In the genomic region with DNA sequence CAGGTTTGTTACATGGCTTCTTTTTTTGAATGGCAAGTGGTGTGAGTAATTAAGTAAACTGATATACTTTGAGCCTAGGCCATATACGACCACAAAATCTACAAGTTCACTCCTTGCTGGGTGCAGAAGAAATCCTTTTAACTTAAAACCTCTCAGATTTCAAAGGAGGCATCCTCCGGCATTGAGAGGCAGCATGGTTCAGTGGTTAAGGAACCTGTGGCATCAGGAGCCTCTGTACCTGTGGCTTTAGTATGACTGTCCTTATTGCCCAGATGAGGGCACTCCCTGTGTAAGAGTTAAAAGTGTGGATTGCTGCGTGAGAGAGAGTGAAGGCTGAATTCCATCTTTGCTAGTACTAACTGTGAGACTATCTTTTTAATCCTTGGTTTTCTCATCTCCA, we compare ENCODE assay signal across 2 cellular contexts.
A peak's percentile ranks its signal among the peaks of the same experiment; 100 is the strongest.
TF ChIP-seq lines count a peak whose summit lies in the region.

No MANE protein-coding gene starts in this region.

TF ChIP-seq in HCT116, 20 proteins besides CTCF, POLR2A, EP300 and RAD21:
- TF ChIP-seq JUND (IDR thresholded peaks at IDR 0.05) (no peak), TCF7L2 (IDR thresholded peaks at IDR 0.05; ENCODE audit: borderline replicate concordance, extremely low read depth, insufficient read depth, insufficient read length) (peak; percentile 33)

TF ChIP-seq in GM23338, 12 proteins besides CTCF, POLR2A, EP300 and RAD21:
- no peak for TF ChIP-seq EZH2phosphoT487 (IDR thresholded peaks at IDR 0.05; ENCODE audit: unreplicated experiment)
- no peak for TF ChIP-seq JUNB (IDR thresholded peaks at IDR 0.05; ENCODE audit: unreplicated experiment)
- TF ChIP-seq, protein P1, sequence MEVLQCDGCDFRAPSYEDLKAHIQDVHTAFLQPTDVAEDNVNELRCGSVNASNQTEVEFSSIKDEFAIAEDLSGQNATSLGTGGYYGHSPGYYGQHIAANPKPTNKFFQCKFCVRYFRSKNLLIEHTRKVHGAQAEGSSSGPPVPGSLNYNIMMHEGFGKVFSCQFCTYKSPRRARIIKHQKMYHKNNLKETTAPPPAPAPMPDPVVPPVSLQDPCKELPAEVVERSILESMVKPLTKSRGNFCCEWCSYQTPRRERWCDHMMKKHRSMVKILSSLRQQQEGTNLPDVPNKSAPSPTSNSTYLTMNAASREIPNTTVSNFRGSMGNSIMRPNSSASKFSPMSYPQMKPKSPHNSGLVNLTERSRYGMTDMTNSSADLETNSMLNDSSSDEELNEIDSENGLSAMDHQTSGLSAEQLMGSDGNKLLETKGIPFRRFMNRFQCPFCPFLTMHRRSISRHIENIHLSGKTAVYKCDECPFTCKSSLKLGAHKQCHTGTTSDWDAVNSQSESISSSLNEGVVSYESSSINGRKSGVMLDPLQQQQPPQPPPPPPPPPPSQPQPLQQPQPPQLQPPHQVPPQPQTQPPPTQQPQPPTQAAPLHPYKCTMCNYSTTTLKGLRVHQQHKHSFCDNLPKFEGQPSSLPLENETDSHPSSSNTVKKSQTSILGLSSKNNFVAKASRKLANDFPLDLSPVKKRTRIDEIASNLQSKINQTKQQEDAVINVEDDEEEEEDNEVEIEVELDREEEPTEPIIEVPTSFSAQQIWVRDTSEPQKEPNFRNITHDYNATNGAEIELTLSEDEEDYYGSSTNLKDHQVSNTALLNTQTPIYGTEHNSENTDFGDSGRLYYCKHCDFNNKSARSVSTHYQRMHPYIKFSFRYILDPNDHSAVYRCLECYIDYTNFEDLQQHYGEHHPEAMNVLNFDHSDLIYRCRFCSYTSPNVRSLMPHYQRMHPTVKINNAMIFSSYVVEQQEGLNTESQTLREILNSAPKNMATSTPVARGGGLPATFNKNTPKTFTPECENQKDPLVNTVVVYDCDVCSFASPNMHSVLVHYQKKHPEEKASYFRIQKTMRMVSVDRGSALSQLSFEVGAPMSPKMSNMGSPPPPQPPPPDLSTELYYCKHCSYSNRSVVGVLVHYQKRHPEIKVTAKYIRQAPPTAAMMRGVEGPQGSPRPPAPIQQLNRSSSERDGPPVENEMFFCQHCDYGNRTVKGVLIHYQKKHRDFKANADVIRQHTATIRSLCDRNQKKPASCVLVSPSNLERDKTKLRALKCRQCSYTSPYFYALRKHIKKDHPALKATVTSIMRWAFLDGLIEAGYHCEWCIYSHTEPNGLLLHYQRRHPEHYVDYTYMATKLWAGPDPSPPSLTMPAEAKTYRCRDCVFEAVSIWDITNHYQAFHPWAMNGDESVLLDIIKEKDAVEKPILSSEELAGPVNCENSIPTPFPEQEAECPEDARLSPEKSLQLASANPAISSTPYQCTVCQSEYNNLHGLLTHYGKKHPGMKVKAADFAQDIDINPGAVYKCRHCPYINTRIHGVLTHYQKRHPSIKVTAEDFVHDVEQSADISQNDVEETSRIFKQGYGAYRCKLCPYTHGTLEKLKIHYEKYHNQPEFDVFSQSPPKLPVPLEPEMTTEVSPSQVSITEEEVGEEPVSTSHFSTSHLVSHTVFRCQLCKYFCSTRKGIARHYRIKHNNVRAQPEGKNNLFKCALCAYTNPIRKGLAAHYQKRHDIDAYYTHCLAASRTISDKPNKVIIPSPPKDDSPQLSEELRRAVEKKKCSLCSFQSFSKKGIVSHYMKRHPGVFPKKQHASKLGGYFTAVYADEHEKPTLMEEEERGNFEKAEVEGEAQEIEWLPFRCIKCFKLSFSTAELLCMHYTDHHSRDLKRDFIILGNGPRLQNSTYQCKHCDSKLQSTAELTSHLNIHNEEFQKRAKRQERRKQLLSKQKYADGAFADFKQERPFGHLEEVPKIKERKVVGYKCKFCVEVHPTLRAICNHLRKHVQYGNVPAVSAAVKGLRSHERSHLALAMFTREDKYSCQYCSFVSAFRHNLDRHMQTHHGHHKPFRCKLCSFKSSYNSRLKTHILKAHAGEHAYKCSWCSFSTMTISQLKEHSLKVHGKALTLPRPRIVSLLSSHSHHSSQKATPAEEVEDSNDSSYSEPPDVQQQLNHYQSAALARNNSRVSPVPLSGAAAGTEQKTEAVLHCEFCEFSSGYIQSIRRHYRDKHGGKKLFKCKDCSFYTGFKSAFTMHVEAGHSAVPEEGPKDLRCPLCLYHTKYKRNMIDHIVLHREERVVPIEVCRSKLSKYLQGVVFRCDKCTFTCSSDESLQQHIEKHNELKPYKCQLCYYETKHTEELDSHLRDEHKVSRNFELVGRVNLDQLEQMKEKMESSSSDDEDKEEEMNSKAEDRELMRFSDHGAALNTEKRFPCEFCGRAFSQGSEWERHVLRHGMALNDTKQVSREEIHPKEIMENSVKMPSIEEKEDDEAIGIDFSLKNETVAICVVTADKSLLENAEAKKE (CRISPR knock-in tag; IDR thresholded peaks at IDR 0.05), result no peak
- TF ChIP-seq, protein P2, sequence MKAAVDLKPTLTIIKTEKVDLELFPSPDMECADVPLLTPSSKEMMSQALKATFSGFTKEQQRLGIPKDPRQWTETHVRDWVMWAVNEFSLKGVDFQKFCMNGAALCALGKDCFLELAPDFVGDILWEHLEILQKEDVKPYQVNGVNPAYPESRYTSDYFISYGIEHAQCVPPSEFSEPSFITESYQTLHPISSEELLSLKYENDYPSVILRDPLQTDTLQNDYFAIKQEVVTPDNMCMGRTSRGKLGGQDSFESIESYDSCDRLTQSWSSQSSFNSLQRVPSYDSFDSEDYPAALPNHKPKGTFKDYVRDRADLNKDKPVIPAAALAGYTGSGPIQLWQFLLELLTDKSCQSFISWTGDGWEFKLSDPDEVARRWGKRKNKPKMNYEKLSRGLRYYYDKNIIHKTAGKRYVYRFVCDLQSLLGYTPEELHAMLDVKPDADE (IDR thresholded peaks at IDR 0.05), result no peak
- TF ChIP-seq NANOG (IDR thresholded peaks at IDR 0.05; ENCODE audit: borderline replicate concordance), result no peak
- no peak for TF ChIP-seq POLR2AphosphoS5 (IDR thresholded peaks at IDR 0.05; ENCODE audit: low read depth)
- TF ChIP-seq CREB1 (CRISPR knock-in tag; IDR thresholded peaks at IDR 0.05; ENCODE audit: low read depth), result no peak
